20 cellular contexts compared by ENCODE assay signal in genomic region chr9:121483049-121483448, GRCh38. TPM values are rescaled to one million over a fixed set of nuclear protein-coding genes. Genes with fewer than 3 reads are reported as not detected.
A peak's percentile ranks its signal among the peaks of the same experiment; 100 is the strongest.
DNase-seq lines count a peak whose midpoint lies in the region; ATAC-seq and TF ChIP-seq lines count a peak whose summit lies in the region.
"Had no signal": no experiment of that assay in that cellular context is flagged by ENCODE, and none has a peak within 500 bp of the region (broad histone marks: within the 10 kb centered on the region; RNA-seq: fewer than 3 reads in every experiment).

No MANE protein-coding gene starts in this region.

- peaks cover 50% of the 10 kb centered on the region for H3K27me3 Mint-ChIP-seq in endodermal cell (ENCODE audit: insufficient read depth)

- intact Hi-C loops in testis (cut with DNase I; ENCODE audit: low total_unique reads), result no loop called here
- intact Hi-C loops in sigmoid colon (cut with DNase I), result no loop called here

- H3K9me3 ChIP-seq in endodermal cell (ENCODE audit: control insufficient read depth, low read length) (no peaks in the 10 kb centered on the region), testis (no peaks in the 10 kb centered on the region), sigmoid colon (no peaks in the 10 kb centered on the region)

- TF ChIP-seq CTCF in endodermal cell (conservative IDR thresholded peaks at IDR 0.05) (no peak), testis (IDR thresholded peaks at IDR 0.05) (no peak), sigmoid colon (IDR thresholded peaks at IDR 0.05) (no peak)

- ATAC-seq in HG03108 (IDR thresholded peaks at IDR 0.05; ENCODE audit: unreplicated experiment), result no peak
- ATAC-seq: left lobe of liver had no signal

- H3K27me3 ChIP-seq in endodermal cell (ENCODE audit: control insufficient read depth, insufficient read depth, low read length, poor library complexity, severe bottlenecking), result peaks cover 26% of the 10 kb centered on the region
- H3K27me3 ChIP-seq in testis, result no peaks in the 10 kb centered on the region
- H3K27me3 ChIP-seq in sigmoid colon, result no peaks in the 10 kb centered on the region
- H3K27me3 ChIP-seq: cardiac muscle cell had no signal

- no peak overlapping the region for H3K4me3 Mint-ChIP-seq in endodermal cell
- H3K4me3 Mint-ChIP-seq: activated naive CD4-positive, alpha-beta T cell treated with anti-CD3 and anti-CD28 coated beads, Interleukin-2, amount 10 ng/mL, durations not matched to agents 7 days and 5 days; CD4-positive, CD25-positive, alpha-beta regulatory T cell had no signal

- H3K4me1 Mint-ChIP-seq in endodermal cell, result peaks cover 14% of the 10 kb centered on the region
- H3K4me1 Mint-ChIP-seq: activated naive CD4-positive, alpha-beta T cell treated with anti-CD3 and anti-CD28 coated beads, Interleukin-2, amount 10 ng/mL, durations not matched to agents 7 days and 5 days; CD4-positive, CD25-positive, alpha-beta regulatory T cell had no signal

- H3K36me3 ChIP-seq in endodermal cell (ENCODE audit: control insufficient read depth, insufficient read depth, low read length), result no peaks in the 10 kb centered on the region
- no peaks in the 10 kb centered on the region for H3K36me3 ChIP-seq in testis (ENCODE audit: low read depth, missing control alignments)
- H3K36me3 ChIP-seq in sigmoid colon, result no peaks in the 10 kb centered on the region
- H3K36me3 ChIP-seq: cardiac muscle cell had no signal

- no peak overlapping the region for H3K4me3 ChIP-seq in endodermal cell (ENCODE audit: low read length)
- H3K4me3 ChIP-seq in testis, result no peak overlapping the region
- no peak overlapping the region for H3K4me3 ChIP-seq in sigmoid colon
- H3K4me3 ChIP-seq: cardiac muscle cell, GM23248, SK-N-MC had no signal

- H3K9ac ChIP-seq in endodermal cell (ENCODE audit: extremely low read depth, low read length, poor library complexity, severe bottlenecking), result no peak overlapping the region
- H3K9ac ChIP-seq: GM23248 had no signal

- no peaks in the 10 kb centered on the region for H3K36me3 Mint-ChIP-seq in endodermal cell (ENCODE audit: low read depth)
- H3K36me3 Mint-ChIP-seq: activated naive CD4-positive, alpha-beta T cell treated with anti-CD3 and anti-CD28 coated beads, Interleukin-2, amount 10 ng/mL, durations not matched to agents 7 days and 5 days; CD4-positive, CD25-positive, alpha-beta regulatory T cell had no signal

- peaks cover 6% of the 10 kb centered on the region for H3K4me1 ChIP-seq in endodermal cell (ENCODE audit: control insufficient read depth, insufficient read depth, low read length)
- peaks cover 30% of the 10 kb centered on the region for H3K4me1 ChIP-seq in testis
- peaks cover 0 to 27% (median 0%) of the 10 kb centered on the region in 4 donors for H3K4me1 ChIP-seq in sigmoid colon

- H3K27ac Mint-ChIP-seq in endodermal cell, result no peak overlapping the region
- H3K27ac Mint-ChIP-seq: activated naive CD4-positive, alpha-beta T cell treated with anti-CD3 and anti-CD28 coated beads, Interleukin-2, amount 10 ng/mL, durations not matched to agents 7 days and 5 days; CD4-positive, CD25-positive, alpha-beta regulatory T cell had no signal

- WGBS in endodermal cell (ENCODE audit: insufficient coverage in 1 of 2, insufficient read length in 1 of 2), 2 experiments, result 42 to 60% methylated on average over 4 to 5 of the region's 5 CpGs
- 72 to 79% methylated on average over 5 of the region's 5 CpGs for WGBS in testis, 2 donors
- WGBS in sigmoid colon, 2 donors, result 78 to 80% methylated on average over 5 of the region's 5 CpGs

- no peaks in the 10 kb centered on the region for H3K9me3 Mint-ChIP-seq in endodermal cell
- H3K9me3 Mint-ChIP-seq: activated naive CD4-positive, alpha-beta T cell treated with anti-CD3 and anti-CD28 coated beads, Interleukin-2, amount 10 ng/mL, durations not matched to agents 7 days and 5 days; CD4-positive, CD25-positive, alpha-beta regulatory T cell had no signal

- TF ChIP-seq POLR2A in testis (IDR thresholded peaks at IDR 0.05) (no peak), sigmoid colon (IDR thresholded peaks at IDR 0.05) (no peak)

- TF ChIP-seq EP300 in sigmoid colon (IDR thresholded peaks at IDR 0.05), result no peak

- H3K27ac ChIP-seq in endodermal cell (ENCODE audit: low read depth, low read length) (no peak overlapping the region), testis (no peak overlapping the region), sigmoid colon (no peak overlapping the region)
- H3K27ac ChIP-seq: cardiac muscle cell, GM23248, SK-N-MC, VCaP had no signal

- DNase-seq in NCI-H2227 (lab: John Stamatoyannopoulos, UW; ENCODE audit: unreplicated experiment) (peak; percentile 12), NCI-H2227 treated with DMSO at 0.1 percent for 48 hours (lab: John Stamatoyannopoulos, UW) (no peak), NCI-H2029 treated with DMSO at 0.1 percent for 48 hours (lab: John Stamatoyannopoulos, UW) (peak; percentile 43), endodermal cell (peak; percentile 83), pons (ENCODE audit: low spot score) (peak; percentile 29), testis (no peak), sigmoid colon (no peak)
- DNase-seq: activated naive CD4-positive, alpha-beta T cell treated with anti-CD3 and anti-CD28 coated beads, Interleukin-2, amount 10 ng/mL, durations not matched to agents 7 days and 5 days; CD4-positive, CD25-positive, alpha-beta regulatory T cell; GM23248; NCI-H1694; NK-92 treated with Interleukin-12 subunit alpha and Interleukin-12 subunit beta, amount 100 ng/mL, for 24 hours; stimulated activated naive CD4-positive, alpha-beta T cell had no signal

RNA-seq across cellular contexts. Expression of gene GGTA1, which starts 16.6 kb away (rescaled TPM):
- total RNA-seq in endodermal cell, result not detected
- polyA plus RNA-seq in endodermal cell (2013, experiment 1 of 2), result not detected
- polyA plus RNA-seq in endodermal cell (2013, experiment 2 of 2), result not detected
- total RNA-seq in testis, result 1 to 10 TPM; 2.2 to 2.4 TPM
- polyA plus RNA-seq in testis (ENCODE audit: insufficient read depth, low read depth, low replicate concordance), result 8.9 TPM
- total RNA-seq in sigmoid colon, result 10 to 100 TPM in 2 of 4 donors, 1 to 10 TPM in 2; 5.5 to 12.8 (median 8.7) TPM
- 10 to 100 TPM in 1 of 3 donors, 1 to 10 TPM in 2; 3.6 to 18.0 (median 5.1) TPM for polyA plus RNA-seq in sigmoid colon
- total RNA-seq: A172, cardiac muscle cell, GM23248 had no signal
- polyA plus RNA-seq: CD4-positive, CD25-positive, alpha-beta regulatory T cell; GM23248; neural cell had no signal

Comparison
In these comparisons a context has a peak if more than half of its experiments do, and no peak if none do; other contexts are left out.
1. DNase-seq: peak in NCI-H2227 (single experiment), NCI-H2029 treated with DMSO at 0.1 percent for 48 hours (single experiment), endodermal cell (single experiment) and pons (single experiment); none in NCI-H2227 treated with DMSO at 0.1 percent for 48 hours (single experiment), testis (single experiment) and sigmoid colon (single experiment).